ENCODE assay signal across 2 cellular contexts in the genomic region with DNA sequence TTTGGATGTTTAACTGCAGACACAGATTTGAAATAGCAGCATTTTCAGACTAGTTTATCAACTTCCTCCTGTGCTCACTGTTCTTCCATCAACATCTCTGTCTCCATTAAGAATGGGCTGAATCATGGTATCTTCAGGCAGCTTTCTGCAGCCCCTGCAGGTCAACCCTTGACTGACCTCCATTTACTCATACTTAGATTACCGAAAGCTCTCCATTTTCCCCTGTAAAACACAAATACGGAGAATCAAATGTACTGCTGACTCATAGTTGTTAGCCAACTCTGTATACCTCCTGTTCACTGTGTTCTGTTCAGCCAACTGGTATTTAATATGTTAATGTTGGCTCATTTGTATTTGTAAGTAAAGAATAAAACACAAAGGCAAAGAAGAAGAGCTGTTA.
TF ChIP-seq lines count a peak whose summit lies in the region.

No MANE protein-coding gene starts in this region.

TF ChIP-seq in A549, 52 proteins besides CTCF, POLR2A, EP300 and RAD21 (continued from another document):
- TF ChIP-seq JUN (IDR thresholded peaks at IDR 0.05) (no peak), MAFK (IDR thresholded peaks at IDR 0.05; ENCODE audit: partially characterized antibody) (peak; percentile 32), HDAC2 (IDR thresholded peaks at IDR 0.05) (no peak), ELK1 (IDR thresholded peaks at IDR 0.05; ENCODE audit: low read depth, low read length) (no peak), FOSL2 (IDR thresholded peaks at IDR 0.05) (no peak), FOSL2 (CRISPR knock-in tag; IDR thresholded peaks at IDR 0.05) (0 out of 2 replicates have a peak, but pooled peaks have one; percentile 11), E2F6 (IDR thresholded peaks at IDR 0.05; ENCODE audit: borderline replicate concordance, low read depth) (no peak), TP53 (CRISPR knock-in tag; IDR thresholded peaks at IDR 0.05) (no peak)
- TF ChIP-seq, protein P1, sequence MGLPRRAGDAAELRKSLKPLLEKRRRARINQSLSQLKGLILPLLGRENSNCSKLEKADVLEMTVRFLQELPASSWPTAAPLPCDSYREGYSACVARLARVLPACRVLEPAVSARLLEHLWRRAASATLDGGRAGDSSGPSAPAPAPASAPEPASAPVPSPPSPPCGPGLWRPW (IDR thresholded peaks at IDR 0.05) = no peak
- TF ChIP-seq, protein P2, sequence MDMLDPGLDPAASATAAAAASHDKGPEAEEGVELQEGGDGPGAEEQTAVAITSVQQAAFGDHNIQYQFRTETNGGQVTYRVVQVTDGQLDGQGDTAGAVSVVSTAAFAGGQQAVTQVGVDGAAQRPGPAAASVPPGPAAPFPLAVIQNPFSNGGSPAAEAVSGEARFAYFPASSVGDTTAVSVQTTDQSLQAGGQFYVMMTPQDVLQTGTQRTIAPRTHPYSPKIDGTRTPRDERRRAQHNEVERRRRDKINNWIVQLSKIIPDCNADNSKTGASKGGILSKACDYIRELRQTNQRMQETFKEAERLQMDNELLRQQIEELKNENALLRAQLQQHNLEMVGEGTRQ (IDR thresholded peaks at IDR 0.05) = no peak
TF ChIP-seq in A549: peak in this region for 2.

TF ChIP-seq in IMR-90, 13 proteins besides CTCF, POLR2A, EP300 and RAD21 (continued from another document):
- peak; percentile 49; the same call in 1 of the 2 replicates for TF ChIP-seq CEBPB (IDR thresholded peaks at IDR 0.05; ENCODE audit: low read depth, low read length)
- peak; percentile 33; the same call in 1 of the 2 replicates for TF ChIP-seq MAFK (IDR thresholded peaks at IDR 0.05; ENCODE audit: low read depth, low read length)
- no peak for TF ChIP-seq ELK1 (IDR thresholded peaks at IDR 0.05; ENCODE audit: borderline replicate concordance, low read depth, low read length)
- no peak for TF ChIP-seq RCOR1 (IDR thresholded peaks at IDR 0.05; ENCODE audit: insufficient replicate concordance, low read length)
